16 cellular contexts compared by ENCODE assay signal in genomic region chr11:100675115-100675650, GRCh38. TPM values are rescaled to one million over a fixed set of nuclear protein-coding genes. Genes with fewer than 3 reads are reported as not detected.
DNase-seq lines count a peak whose midpoint lies in the region; ATAC-seq, FAIRE-seq and TF ChIP-seq lines count a peak whose summit lies in the region.
"Had no signal": no experiment of that assay in that cellular context is flagged by ENCODE, and none has a peak within 500 bp of the region (broad histone marks: within the 10 kb centered on the region; RNA-seq: fewer than 3 reads in every experiment).

No MANE protein-coding gene starts in this region.

- POLR2A ChIA-PET in IMR-90 (lab: Charles Lee; ENCODE audit: unreplicated experiment), result no interaction called here
- POLR2A ChIA-PET in H1 (lab: Charles Lee; ENCODE audit: partially characterized antibody), result no interaction called here

- no peaks in the 10 kb centered on the region for H4K20me1 ChIP-seq in IMR-90 (ENCODE audit: insufficient read depth, low read length)
- no peaks in the 10 kb centered on the region for H4K20me1 ChIP-seq in H1 (replicated peaks in 1 of 2; ENCODE audit: control insufficient read depth in 1 of 2, insufficient read depth in 2 of 2, low read length in 2 of 2)
- H4K20me1 ChIP-seq in neural progenitor cell (ENCODE audit: low read depth), result no peaks in the 10 kb centered on the region
- no peaks in the 10 kb centered on the region for H4K20me1 ChIP-seq in GM23248 (ENCODE audit: insufficient read depth)
- H4K20me1 ChIP-seq: BLaER1 had no signal

- H2BK5ac ChIP-seq in IMR-90 (ENCODE audit: low read depth, low read length, poor library complexity, severe bottlenecking), result no peak overlapping the region
- no peak overlapping the region for H2BK5ac ChIP-seq in H1 (ENCODE audit: low read depth, low read length)

- peak overlapping the region in 1 of 2 experiments; percentile 45; a peak in 1 of 4 replicates for H4K8ac ChIP-seq in IMR-90 (ENCODE audit: low read depth in 2 of 2, low read length in 2 of 2)
- no peak overlapping the region for H4K8ac ChIP-seq in H1 (ENCODE audit: extremely low read depth, insufficient read depth, low read length)

- H3K23ac ChIP-seq in IMR-90 (ENCODE audit: low read depth, low read length) (no peak overlapping the region), H1 (ENCODE audit: insufficient read length) (no peak overlapping the region)

- H3K27ac Mint-ChIP-seq in neural progenitor cell, result no peak overlapping the region
- H3K27ac Mint-ChIP-seq: CD8-positive, alpha-beta memory T cell had no signal

- peaks cover 6% of the 10 kb centered on the region for H3K4me1 Mint-ChIP-seq in neural progenitor cell
- H3K4me1 Mint-ChIP-seq: CD8-positive, alpha-beta memory T cell had no signal

- H3K9ac ChIP-seq in IMR-90 (ENCODE audit: low read depth, low read length) (no peak overlapping the region), H1 (replicated peaks in 1 of 4; ENCODE audit: extremely low read depth in 1 of 4, low read depth in 3 of 4, low read length in 3 of 4) (no peak overlapping the region), neural progenitor cell (no peak overlapping the region), GM23248 (no peak overlapping the region)
- H3K9ac ChIP-seq: BLaER1 had no signal

- TF ChIP-seq CTCF in IMR-90 (conservative IDR thresholded peaks at IDR 0.05; ENCODE audit: low read depth, low read length) (no peak), H1 (IDR thresholded peaks at IDR 0.05; ENCODE audit: control extremely low read depth in 1 of 3, insufficient read depth in 1 of 3, low read depth in 1 of 3, low read length in 3 of 3) (no peak), neural progenitor cell (IDR thresholded peaks at IDR 0.05) (no peak)

- H3K79me2 ChIP-seq in H1 (ENCODE audit: control insufficient read depth in 1 of 2, insufficient read depth in 2 of 2, low read length in 2 of 2) (no peaks in the 10 kb centered on the region), neural progenitor cell (ENCODE audit: low read depth) (no peaks in the 10 kb centered on the region), GM23248 (ENCODE audit: insufficient read depth) (no peaks in the 10 kb centered on the region)

- H3K36me3 Mint-ChIP-seq in neural progenitor cell, result no peaks in the 10 kb centered on the region
- H3K36me3 Mint-ChIP-seq: CD8-positive, alpha-beta memory T cell had no signal

- H3K56ac ChIP-seq in IMR-90 (ENCODE audit: extremely low read depth, insufficient read depth, low read length), result no peak overlapping the region
- H3K56ac ChIP-seq in H1 (replicated peaks; ENCODE audit: insufficient read length, low read depth, low read length), result no peak overlapping the region

- H3K9me2 ChIP-seq in GM23248 (ENCODE audit: insufficient read depth), result no peaks in the 10 kb centered on the region

- no TSS peak for BruUV-seq in IMR-90 (replicated peaks; lab: Mats Ljungman, UMichigan)

- TF ChIP-seq EP300 in H1 (IDR thresholded peaks at IDR 0.05; ENCODE audit: borderline replicate concordance in 1 of 2, low read depth in 2 of 2, low read length in 2 of 2), result no peak

- peaks cover 4% of the 10 kb centered on the region for H3K27me3 Mint-ChIP-seq in neural progenitor cell (ENCODE audit: insufficient read depth, low read depth)
- H3K27me3 Mint-ChIP-seq: CD8-positive, alpha-beta memory T cell had no signal

- H3K4ac ChIP-seq in IMR-90 (ENCODE audit: low read depth, low read length), result peak overlapping the region; percentile 31; the same call in 1 of the 2 replicates
- H3K4ac ChIP-seq in H1 (replicated peaks; ENCODE audit: insufficient read length, low read depth, low read length), result peak overlapping the region; percentile 48

- CTCF ChIA-PET in IMR-90 (lab: Yijun Ruan, JAX), result no interaction called here
- CTCF ChIA-PET in H1 (lab: Charles Lee; ENCODE audit: partially characterized antibody), result interaction anchor here (1.0 to 1.6 kb wide), 2 partner anchors 13 to 98 kb away, joined by 3 to 5 read pairs; no protein-coding TSS in a partner anchor

- H2BK20ac ChIP-seq in IMR-90 (ENCODE audit: low read depth, low read length) (peak overlapping the region; percentile 57), H1 (ENCODE audit: low read length) (peak overlapping the region; percentile 95)

- H4K5ac ChIP-seq in IMR-90 (ENCODE audit: low read depth, low read length), result no peak overlapping the region
- H4K5ac ChIP-seq in H1 (ENCODE audit: insufficient read length, low read depth, low read length), result no peak overlapping the region

- H2AK5ac ChIP-seq in IMR-90 (ENCODE audit: low read depth, low read length), result peak overlapping the region; percentile 43
- H2AK5ac ChIP-seq in H1 (ENCODE audit: low read depth, low read length), result no peak overlapping the region

- TF ChIP-seq POLR2A in IMR-90 (IDR thresholded peaks at IDR 0.05; ENCODE audit: low read depth, low read length), result no peak
- no peak for TF ChIP-seq POLR2A in H1 (IDR thresholded peaks at IDR 0.05; ENCODE audit: control extremely low read depth in 1 of 2, low read depth in 2 of 2, low read length in 2 of 2)

- dilution Hi-C loops in IMR-90 (cut with HindIII; ENCODE audit: low sequenced_read_pairs, unreplicated experiment), result no loop called here

- H3K9me1 ChIP-seq in IMR-90 (ENCODE audit: insufficient read depth, low read length), result peaks cover 9% of the 10 kb centered on the region

- ATAC-seq in IMR-90 (ENCODE audit: low read depth), result no peak
- ATAC-seq in HG02759 (IDR thresholded peaks at IDR 0.05; ENCODE audit: unreplicated experiment), result no peak

- H2AK9ac ChIP-seq in IMR-90 (replicated peaks; ENCODE audit: low read depth, low read length, poor library complexity), result no peak overlapping the region

- no peak overlapping the region for H3K4me2 ChIP-seq in IMR-90 (ENCODE audit: low read depth, low read length)
- H3K4me2 ChIP-seq in H1 (ENCODE audit: insufficient read depth in 1 of 2, low read depth in 2 of 2, low read length in 2 of 2), result no peak overlapping the region
- peak overlapping the region; percentile 1 for H3K4me2 ChIP-seq in neural progenitor cell
- no peak overlapping the region for H3K4me2 ChIP-seq in GM23248 (ENCODE audit: unreplicated experiment)
- H3K4me2 ChIP-seq: BLaER1 had no signal

- H3K9me3 ChIP-seq in IMR-90 (ENCODE audit: control insufficient read depth, insufficient read depth, low read length), result no peaks in the 10 kb centered on the region
- no peaks in the 10 kb centered on the region for H3K9me3 ChIP-seq in H1 (ENCODE audit: insufficient read depth in 2 of 2, low read depth in 1 of 2, low read length in 1 of 2)
- H3K9me3 ChIP-seq in neural progenitor cell (ENCODE audit: low read depth), result no peaks in the 10 kb centered on the region
- H3K9me3 ChIP-seq in GM23248 (ENCODE audit: low read depth), result no peaks in the 10 kb centered on the region
- H3K9me3 ChIP-seq: BLaER1, Caco-2, HAP-1 had no signal

- H2AFZ ChIP-seq in IMR-90 (replicated peaks; ENCODE audit: low read length, poor library complexity), result no peak overlapping the region
- 0 out of 2 replicates have a peak overlapping the region, but pooled peaks have one; percentile 33 for H2AFZ ChIP-seq in H1 (ENCODE audit: low read length)
- no peak overlapping the region for H2AFZ ChIP-seq in neural progenitor cell (replicated peaks)
- H2AFZ ChIP-seq in GM23248, result no peak overlapping the region

- H3K18ac ChIP-seq in IMR-90 (ENCODE audit: low read depth, low read length) (no peak overlapping the region; the same call in 1 of the 2 replicates), H1 (ENCODE audit: extremely low read depth, low read length) (no peak overlapping the region)

- H3K4me3 ChIP-seq in IMR-90 (ENCODE audit: insufficient read depth, low read depth, low read length), result no peak overlapping the region
- H3K4me3 ChIP-seq in H1 (ENCODE audit: extremely low read depth in 1 of 4, insufficient read depth in 2 of 4, low read depth in 3 of 4, low read length in 4 of 4), result no peak overlapping the region
- H3K4me3 ChIP-seq in neural progenitor cell, result no peak overlapping the region
- no peak overlapping the region for H3K4me3 ChIP-seq in GM23248
- H3K4me3 ChIP-seq: BLaER1, HAP-1 had no signal

- peak overlapping the region; percentile 47; the same call in 2 of the 3 replicates for H2BK15ac ChIP-seq in IMR-90 (ENCODE audit: low read depth, low read length)
- peak overlapping the region; percentile 54; the same call in 1 of the 2 replicates for H2BK15ac ChIP-seq in H1 (ENCODE audit: low read length)

- H3K23me2 ChIP-seq in H1 (ENCODE audit: low read depth, low read length), result no peaks in the 10 kb centered on the region; the same call in 1 of the 2 replicates

- in situ Hi-C loops in IMR-90 (cut with MboI; ENCODE audit: low sequenced_read_pairs), result loop anchor here (5.0 kb wide), 1 partner anchor 257 kb away; no protein-coding TSS in a partner anchor
- in situ Hi-C loops in GM23248 (cut with MboI), result loop anchor here (5.0 kb wide), 1 partner anchor 257 kb away; no protein-coding TSS in a partner anchor

- H3K14ac ChIP-seq in IMR-90 (replicated peaks; ENCODE audit: low read depth, low read length), result 0 out of 2 replicates have a peak overlapping the region, but pooled peaks have one; percentile 58
- H3K14ac ChIP-seq in H1 (ENCODE audit: insufficient read length), result no peak overlapping the region

- H3K4me1 ChIP-seq in IMR-90 (ENCODE audit: control insufficient read depth, insufficient read depth, low read length), result peaks cover 6% of the 10 kb centered on the region
- H3K4me1 ChIP-seq in H1 (replicated peaks in 1 of 4; ENCODE audit: control insufficient read depth in 3 of 4, insufficient read depth in 4 of 4, low read length in 3 of 4), result peaks cover 2 to 8% (median 4%) of the 10 kb centered on the region in 4 experiments; a peak in 4 of 7 replicates
- H3K4me1 ChIP-seq in neural progenitor cell, result peaks cover 6% of the 10 kb centered on the region
- H3K4me1 ChIP-seq in GM23248 (ENCODE audit: insufficient read depth), result no peaks in the 10 kb centered on the region
- H3K4me1 ChIP-seq: Caco-2 had no signal

- no peak overlapping the region for H2BK12ac ChIP-seq in H1 (ENCODE audit: low read depth, low read length)

- H3K36me3 ChIP-seq in IMR-90 (ENCODE audit: control insufficient read depth, insufficient read depth, low read length) (no peaks in the 10 kb centered on the region), H1 (ENCODE audit: control insufficient read depth in 2 of 4, insufficient read depth in 4 of 4, low read length in 3 of 4) (no peaks in the 10 kb centered on the region), neural progenitor cell (no peaks in the 10 kb centered on the region), GM23248 (ENCODE audit: low read depth) (no peaks in the 10 kb centered on the region)
- H3K36me3 ChIP-seq: BLaER1, HAP-1 had no signal

- intact Hi-C loops in IMR-90 (cut with micrococcal nuclease), result loop anchor here (1.0 kb wide), 1 partner anchor 179 kb away; no protein-coding TSS in a partner anchor

- FAIRE-seq in H1 (lab: Jason Lieb, UNC), result no peak

- H3K79me1 ChIP-seq in IMR-90 (ENCODE audit: low read depth in 1 of 2, low read length in 2 of 2), result no peaks in the 10 kb centered on the region
- H3K79me1 ChIP-seq in H1 (ENCODE audit: low read depth, low read length), result no peaks in the 10 kb centered on the region

- H3K9me3 Mint-ChIP-seq in neural progenitor cell, result no peaks in the 10 kb centered on the region

- no CpG with 5 or more reads among the region's 4 CpGs for WGBS in IMR-90 (ENCODE audit: extremely low coverage in 2 of 2, insufficient read length in 1 of 2), 2 experiments
- WGBS in H1 (ENCODE audit: extremely low coverage in 1 of 2, insufficient coverage in 1 of 2, insufficient read length in 1 of 2, insufficient replicate concordance in 2 of 2, low coverage in 1 of 2, low lambda C conversion rate in 2 of 2, missing lambda C conversion rate in 1 of 2), 2 experiments, result 81% methylated on average over 4 of the region's 4 CpGs; no CpG with 5 or more reads in 1 of the 2 experiments
- 71 to 79% methylated on average over 4 of the region's 4 CpGs for WGBS in GM23248 (ENCODE audit: low coverage in 1 of 2, low lambda C conversion rate in 2 of 2, missing lambda C conversion rate in 2 of 2), 2 experiments

- no peak overlapping the region for H3K4me3 Mint-ChIP-seq in neural progenitor cell
- H3K4me3 Mint-ChIP-seq: CD8-positive, alpha-beta memory T cell had no signal

- peaks cover 2% of the 10 kb centered on the region for H3F3A ChIP-seq in neural progenitor cell (ENCODE audit: low read depth)
- no peaks in the 10 kb centered on the region for H3F3A ChIP-seq in GM23248 (ENCODE audit: insufficient read depth)

- H3K27me3 ChIP-seq in IMR-90 (ENCODE audit: control insufficient read depth, insufficient read depth, low read length) (no peaks in the 10 kb centered on the region), H1 (replicated peaks in 1 of 4; ENCODE audit: control insufficient read depth in 3 of 4, extremely low read depth in 1 of 4, insufficient read depth in 3 of 4, low read length in 3 of 4) (no peaks in the 10 kb centered on the region), neural progenitor cell (no peaks in the 10 kb centered on the region), GM23248 (replicated peaks; ENCODE audit: insufficient read depth) (0 out of 2 replicates have a peak, but pooled peaks cover 4% of the 10 kb centered on the region)
- H3K27me3 ChIP-seq: BLaER1 had no signal

- H4K91ac ChIP-seq in IMR-90 (ENCODE audit: insufficient read depth, low read depth, low read length), result no peak overlapping the region; the same call in 1 of the 2 replicates
- H4K91ac ChIP-seq in H1 (replicated peaks; ENCODE audit: insufficient read length, low read length), result no peak overlapping the region

- H3K27ac ChIP-seq in IMR-90 (ENCODE audit: insufficient read depth, low read length) (no peak overlapping the region), H1 (ENCODE audit: low read depth, low read length) (no peak overlapping the region), neural progenitor cell (no peak overlapping the region), GM23248 (no peak overlapping the region)
- H3K27ac ChIP-seq: BLaER1, HL-60 had no signal

- H2BK120ac ChIP-seq in IMR-90 (ENCODE audit: low read depth, low read length) (peak overlapping the region; percentile 19), H1 (replicated peaks; ENCODE audit: low read depth, low read length) (peak overlapping the region; percentile 61)

- DNase-seq in D341Med (ENCODE audit: low spot score) (peak; percentile 40), IMR-90 (no peak), H1 (ENCODE audit: low read depth in 1 of 2, low spot score in 2 of 2) (no peak), neural progenitor cell (ENCODE audit: low spot score) (no peak), GM23248 (no peak)
- no peak for DNase-seq in stimulated activated naive CD4-positive, alpha-beta T cell treated with Interleukin-2 at 50 U/mL for 16 hours (lab: John Stamatoyannopoulos, UW)
- DNase-seq: 8988T; AML-193; Caco-2; CD8-positive, alpha-beta memory T cell; DMS 273 treated with DMSO at 0.1 percent for 48 hours; KBM-7 had no signal

- TF ChIP-seq RAD21 in IMR-90 (IDR thresholded peaks at IDR 0.05; ENCODE audit: low read length) (no peak), H1 (IDR thresholded peaks at IDR 0.05 in 1 of 2, conservative IDR thresholded peaks at IDR 0.05 in 1 of 2; ENCODE audit: low read depth in 2 of 2, low read length in 2 of 2) (no peak)

RNA-seq across cellular contexts. Expression of gene ARHGAP42, which starts 11.9 kb away (rescaled TPM):
- total RNA-seq in IMR-90 (2012; rRNA removed) (7.3 and 8.9 TPM in 2 replicates), neural progenitor cell (ENCODE audit: low replicate concordance) (14.1 and 31.0 TPM in 2 replicates)
- polyA plus RNA-seq in IMR-90 (2012; rRNA removed) (2.8 and 2.9 TPM in 2 replicates), H1 (2011; rRNA removed) (13.1 and 22.2 TPM in 2 replicates), GM23248 (2016; fragmentation: Nextera tagmentation; extraction: Ambion mirVana) (0.68 and 0.74 TPM in 2 replicates)
- polyA plus RNA-seq in IMR-90 (2012; cell fraction: cytosol; rRNA removed), result 0.87 and 1.3 TPM in 2 replicates
- polyA plus RNA-seq in IMR-90 (2012; cell fraction: nucleus; rRNA removed; ENCODE audit: low replicate concordance), result 1.2 and 6.8 TPM in 2 replicates
- 33.3 and 33.5 TPM in 2 replicates for total RNA-seq in H1 (2021; fragmentation: NEBNext Ultra II Directional; extraction: Animal tissue kit (Norgen Biotek cat#: 25700))
- 18.4 TPM for polyA plus RNA-seq in H1 (2011; cell fraction: cytosol; rRNA removed)
- 17.7 TPM for polyA plus RNA-seq in H1 (2011; cell fraction: nucleus; rRNA removed)
- 12.0 to 26.0 TPM (median 19.3 TPM) in 4 replicates for polyA plus RNA-seq in H1 (2012, experiment 1 of 2)
- polyA plus RNA-seq in H1 (2012, experiment 2 of 2), result 2.1 TPM
- 13.9 TPM for polyA plus RNA-seq in H1 (2013, experiment 1 of 2)
- 14.8 TPM for polyA plus RNA-seq in H1 (2013, experiment 2 of 2)
- polyA minus RNA-seq in H1 (2011; rRNA and poly(A)+ RNA removed), result 50.9 and 68.5 TPM in 2 replicates
- 26.9 TPM for polyA minus RNA-seq in H1 (2011; cell fraction: cytosol; rRNA and poly(A)+ RNA removed)
- polyA minus RNA-seq in H1 (2011; cell fraction: nucleus; rRNA and poly(A)+ RNA removed), result 56.7 TPM
- total RNA-seq in GM23248 (2014; rRNA removed; shearing (Covaris generic)), result 2.3 and 2.7 TPM in 2 replicates
